27 cellular contexts compared by ENCODE assay signal in the genomic region with DNA sequence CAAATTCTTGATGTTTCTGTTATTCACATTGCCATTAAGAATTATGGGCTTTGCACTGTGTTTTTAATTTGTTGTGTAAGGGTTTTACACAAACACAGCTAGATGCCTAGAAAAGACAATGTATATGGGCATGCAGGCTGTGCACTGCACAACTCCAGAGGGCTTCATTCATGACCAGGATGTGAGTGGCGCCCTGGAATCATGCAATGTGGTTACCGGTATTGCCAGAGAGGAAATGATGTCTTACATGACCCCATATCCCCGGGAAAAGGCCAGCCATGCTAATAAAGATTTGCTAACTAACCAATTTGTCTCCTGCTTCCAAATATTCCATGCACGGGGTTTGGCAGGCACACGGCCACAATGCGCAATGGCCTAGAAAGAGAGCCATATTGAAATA. TPM values are rescaled to one million over a fixed set of nuclear protein-coding genes. Genes with fewer than 3 reads are reported as not detected.
A peak's percentile ranks its signal among the peaks of the same experiment; 100 is the strongest.
DNase-seq lines count a peak whose midpoint lies in the region; ATAC-seq and TF ChIP-seq lines count a peak whose summit lies in the region.
"Had no signal": no experiment of that assay in that cellular context is flagged by ENCODE, and none has a peak within 500 bp of the region (broad histone marks: within the 10 kb centered on the region; RNA-seq: fewer than 3 reads in every experiment).

No MANE protein-coding gene starts in this region.

- DNase-seq in HT1080 (ENCODE audit: low read depth): peak; percentile 84
- DNase-seq in PC-3: peak; percentile 53
- DNase-seq in caudate nucleus (lab: John Stamatoyannopoulos, UW): no peak
- DNase-seq in tibial artery: no peak
- no peak for DNase-seq in ACHN
- no peak for DNase-seq in endothelial cell (ENCODE audit: low spot score)
- DNase-seq: activated CD4-positive, alpha-beta T cell treated with anti-CD3 and anti-CD28 coated beads, Interleukin-2, amount 10 ng/mL, durations not matched to agents 24 days and 14 days; activated T-cell treated with anti-CD3 and anti-CD28 coated beads, Interleukin-2, amount 50 U/mL, for 24 hours; body of pancreas; Calu3; effector CD8-positive, alpha-beta T cell; erythroblast; heart right ventricle; mammary epithelial cell; NCI-H1105; NCI-H2171 treated with DMSO at 0.1 percent for 48 hours; NCI-H524 treated with DMSO at 0.1 percent for 48 hours; stimulated activated CD4-positive, alpha-beta T cell treated with anti-CD3 and anti-CD28 coated beads, Interleukin-4, amount 100 ng/mL, for 4 hours; substantia nigra; T-helper 17 cell had no signal

- H3K27me3 ChIP-seq in PC-3 (ENCODE audit: low read length): no peaks in the 10 kb centered on the region
- H3K27me3 ChIP-seq in tibial artery: no peaks in the 10 kb centered on the region
- H3K27me3 ChIP-seq: body of pancreas had no signal

- H3K36me3 ChIP-seq in PC-3 (ENCODE audit: low read depth, low read length) (peaks cover 7% of the 10 kb centered on the region), tibial artery (no peaks in the 10 kb centered on the region)
- H3K36me3 ChIP-seq: heart right ventricle had no signal

- no peak overlapping the region for H3K9ac ChIP-seq in PC-3 (ENCODE audit: low read length)
- H3K9ac ChIP-seq: parathyroid adenoma had no signal

- H4K20me1 ChIP-seq in PC-3 (ENCODE audit: low read length): no peaks in the 10 kb centered on the region

- H3K4me1 Mint-ChIP-seq in endothelial cell (ENCODE audit: unreplicated experiment): peaks cover 5% of the 10 kb centered on the region

- no peak overlapping the region for H3K4me2 ChIP-seq in PC-3 (ENCODE audit: low read length)

- H3K27me3 Mint-ChIP-seq in endothelial cell (ENCODE audit: unreplicated experiment): no peaks in the 10 kb centered on the region
- H3K27me3 Mint-ChIP-seq: activated T-cell treated with anti-CD3 and anti-CD28 coated beads, Interleukin-2, amount 50 U/mL, for 24 hours; stimulated activated memory B cell treated with anti-CD40 and anti-IgM and Interleukin-4, amounts not matched to agents 10 μg/mL and 1 μg/mL and 100 μg/mL, for 72 hours had no signal

- POLR2A ChIA-PET in PC-3 (lab: Charles Lee; ENCODE audit: unreplicated experiment): no interaction called here

- no peaks in the 10 kb centered on the region for H3K36me3 Mint-ChIP-seq in endothelial cell (ENCODE audit: low read depth, unreplicated experiment)
- H3K36me3 Mint-ChIP-seq: stimulated activated memory B cell treated with anti-CD40 and anti-IgM and Interleukin-4, amounts not matched to agents 10 μg/mL and 1 μg/mL and 100 μg/mL, for 72 hours had no signal

- peak; percentile 36; the same call in 1 of the 2 replicates for ATAC-seq in PC-3
- ATAC-seq in GM21786 (IDR thresholded peaks at IDR 0.05; ENCODE audit: unreplicated experiment): no peak
- ATAC-seq: body of pancreas; GM12878; stimulated activated memory B cell treated with anti-CD40 and anti-IgM and Interleukin-4, amounts not matched to agents 10 μg/mL and 1 μg/mL and 100 μg/mL, for 72 hours; T-helper 17 cell had no signal

- H3K9me3 ChIP-seq in PC-3 (ENCODE audit: low read length) (no peaks in the 10 kb centered on the region), tibial artery (no peaks in the 10 kb centered on the region)
- H3K9me3 ChIP-seq: body of pancreas, heart right ventricle had no signal

- H3K9me2 ChIP-seq in PC-3 (replicated peaks; ENCODE audit: low read length): no peaks in the 10 kb centered on the region

- BruUV-seq in PC-3 (replicated peaks; lab: Mats Ljungman, UMichigan): no TSS peak

- TF ChIP-seq CTCF in PC-3 (conservative IDR thresholded peaks at IDR 0.05; ENCODE audit: low read depth, low read length): no peak
- TF ChIP-seq CTCF in tibial artery (IDR thresholded peaks at IDR 0.05): no peak
- TF ChIP-seq CTCF in endothelial cell (IDR thresholded peaks at IDR 0.05; ENCODE audit: unreplicated experiment): no peak

- peaks cover 95% of the 10 kb centered on the region for H3K79me2 ChIP-seq in PC-3 (ENCODE audit: low read length)
- H3K79me2 ChIP-seq: parathyroid adenoma had no signal

- no peak overlapping the region for H3K4me3 Mint-ChIP-seq in endothelial cell (ENCODE audit: unreplicated experiment)
- H3K4me3 Mint-ChIP-seq: activated CD4-positive, alpha-beta T cell treated with anti-CD3 and anti-CD28 coated beads, Interleukin-2, amount 10 ng/mL, durations not matched to agents 24 days and 14 days; activated T-cell treated with anti-CD3 and anti-CD28 coated beads, Interleukin-2, amount 50 U/mL, for 24 hours; nephron; stimulated activated memory B cell treated with anti-CD40 and anti-IgM and Interleukin-4, amounts not matched to agents 10 μg/mL and 1 μg/mL and 100 μg/mL, for 72 hours; T-helper 17 cell had no signal

- CTCF ChIA-PET in PC-3 (lab: Charles Lee): no interaction called here

- H3K4me3 ChIP-seq in PC-3 (ENCODE audit: low read length) (no peak overlapping the region), tibial artery (no peak overlapping the region)
- H3K4me3 ChIP-seq: body of pancreas, GM12878, heart right ventricle, SK-N-MC had no signal

- H3K4me1 ChIP-seq in PC-3 (ENCODE audit: insufficient read depth, low read length) (peaks cover 11% of the 10 kb centered on the region; the same call in 1 of the 2 replicates), tibial artery (peaks cover 0 to 83% (median 34%) of the 10 kb centered on the region in 4 donors)
- H3K4me1 ChIP-seq: body of pancreas, parathyroid adenoma had no signal

- no peaks in the 10 kb centered on the region for H3F3A ChIP-seq in PC-3 (ENCODE audit: low read length, unreplicated experiment)

- H3K27ac ChIP-seq in PC-3 (ENCODE audit: low read length) (no peak overlapping the region), caudate nucleus (ENCODE audit: low read depth, low read length) (peak overlapping the region; percentile 77), tibial artery (peak overlapping the region; percentile 48 to 57)
- H3K27ac ChIP-seq: body of pancreas, heart right ventricle, parathyroid adenoma, SK-N-MC had no signal

- in situ Hi-C loops in ACHN (cut with HindIII; ENCODE audit: low pct_ligation_motif_present, low pct_unique_long_range_greater_than_20kb, low sequenced_read_pairs): no loop called here

- no peaks in the 10 kb centered on the region for H3K9me3 Mint-ChIP-seq in endothelial cell (ENCODE audit: unreplicated experiment)
- H3K9me3 Mint-ChIP-seq: activated CD4-positive, alpha-beta T cell treated with anti-CD3 and anti-CD28 coated beads, Interleukin-2, amount 10 ng/mL, durations not matched to agents 24 days and 14 days; activated T-cell treated with anti-CD3 and anti-CD28 coated beads, Interleukin-2, amount 50 U/mL, for 24 hours; nephron; stimulated activated memory B cell treated with anti-CD40 and anti-IgM and Interleukin-4, amounts not matched to agents 10 μg/mL and 1 μg/mL and 100 μg/mL, for 72 hours had no signal

- H2AFZ ChIP-seq in PC-3 (ENCODE audit: low read length): no peak overlapping the region
- H2AFZ ChIP-seq: parathyroid adenoma had no signal

- no peak overlapping the region for H3K27ac Mint-ChIP-seq in endothelial cell (ENCODE audit: unreplicated experiment)
- H3K27ac Mint-ChIP-seq: activated CD4-positive, alpha-beta T cell treated with anti-CD3 and anti-CD28 coated beads, Interleukin-2, amount 10 ng/mL, durations not matched to agents 24 days and 14 days; activated T-cell treated with anti-CD3 and anti-CD28 coated beads, Interleukin-2, amount 50 U/mL, for 24 hours; nephron; stimulated activated memory B cell treated with anti-CD40 and anti-IgM and Interleukin-4, amounts not matched to agents 10 μg/mL and 1 μg/mL and 100 μg/mL, for 72 hours had no signal

- intact Hi-C loops in PC-3 (cut with micrococcal nuclease): no loop called here
- intact Hi-C loops in tibial artery (cut with DNase I; ENCODE audit: low total_unique reads): no loop called here

RNA-seq across cellular contexts. Expression of a gene that starts 16.9 kb away (rescaled TPM):
- 107 and 139 TPM in 2 replicates for total RNA-seq in HT1080 (2014; rRNA removed; shearing (Covaris generic))
- polyA plus RNA-seq in HT1080 (2015; cell fraction: cytosol; rRNA removed): 296 and 319 TPM in 2 replicates
- polyA plus RNA-seq in HT1080 (2015; cell fraction: nucleus; rRNA removed): 222 and 229 TPM in 2 replicates
- total RNA-seq in PC-3 (2014; rRNA removed): 143 and 193 TPM in 2 replicates
- 5.1 TPM for total RNA-seq in endothelial cell (ENCODE audit: unreplicated experiment)
- total RNA-seq: activated CD4-positive, alpha-beta T cell treated with anti-CD3 and anti-CD28 coated beads, Interleukin-2, amount 10 ng/mL, durations not matched to agents 24 days and 14 days; activated CD8-positive, alpha-beta memory T cell treated with anti-CD3 and anti-CD28 coated beads for 36 hours had no signal

Comparison
In these comparisons a context has a peak if more than half of its experiments do, and no peak if none do; other contexts are left out.
1. DNase-seq: peak in HT1080 (single experiment) and PC-3 (single experiment); none in caudate nucleus (0 of 61), tibial artery (0 of 2), ACHN (single experiment) and endothelial cell (single experiment).
2. RNA of a gene that starts 16.9 kb away (total RNA-seq): 143 to 193 TPM in PC-3 and 107 to 139 TPM in HT1080; 5.1 TPM in endothelial cell (single experiment); every median in the first group is over 10 times any median in the second.